15 cellular contexts compared by ENCODE assay signal in the genomic region with DNA sequence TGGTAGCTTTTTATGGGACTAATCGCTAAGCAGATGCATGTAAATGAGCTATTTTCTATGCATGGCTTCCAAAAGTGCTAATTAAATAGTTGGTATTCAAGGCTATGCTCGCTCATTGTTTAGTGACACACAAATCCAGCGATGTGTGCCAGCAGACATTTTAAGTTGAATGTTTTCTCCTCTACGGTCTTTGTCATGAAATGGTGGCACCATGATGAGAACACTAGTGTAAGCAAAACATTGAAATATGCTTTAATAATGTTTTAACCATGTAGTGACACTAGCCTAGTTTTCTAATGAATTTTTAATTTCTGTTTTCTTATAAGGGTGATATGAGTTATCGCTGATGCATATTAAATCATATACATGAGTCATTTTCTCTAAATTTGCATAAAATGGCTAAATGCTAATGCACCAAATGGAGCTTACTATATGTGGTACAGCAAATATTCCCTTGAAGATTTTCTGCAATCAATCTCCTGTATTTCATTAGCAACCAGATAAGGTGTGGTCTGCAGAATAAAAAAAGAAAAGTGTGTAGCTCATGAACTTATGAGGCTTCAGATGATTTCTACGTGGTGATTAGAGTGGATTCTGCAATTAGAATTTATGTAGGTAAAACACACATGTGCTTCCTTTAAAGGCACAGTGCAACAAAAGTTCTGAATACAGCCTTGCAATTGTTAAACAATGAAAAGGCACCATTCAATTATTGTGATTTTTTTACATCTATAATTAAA.
DNase-seq lines count a peak whose midpoint lies in the region; ATAC-seq, FAIRE-seq and TF ChIP-seq lines count a peak whose summit lies in the region.
"Had no signal": no experiment of that assay in that cellular context is flagged by ENCODE, and none has a peak within 500 bp of the region (broad histone marks: within the 10 kb centered on the region; RNA-seq: fewer than 3 reads in every experiment).

No MANE protein-coding gene starts in this region.

- H3K27me3 ChIP-seq in astrocyte (ENCODE audit: insufficient read depth, low read length), result no peaks in the 10 kb centered on the region
- peaks cover 60% of the 10 kb centered on the region for H3K27me3 ChIP-seq in endodermal cell (ENCODE audit: control insufficient read depth, insufficient read depth, low read length, poor library complexity, severe bottlenecking)
- peaks cover 9% of the 10 kb centered on the region for H3K27me3 ChIP-seq in vagina

- H3K4me1 ChIP-seq in astrocyte (ENCODE audit: insufficient read depth, low read length) (peaks cover 15% of the 10 kb centered on the region), endodermal cell (ENCODE audit: control insufficient read depth, insufficient read depth, low read length) (peaks cover 2% of the 10 kb centered on the region), vagina (peaks cover 10% of the 10 kb centered on the region)
- H3K4me1 ChIP-seq: A549 had no signal

- H3K27ac ChIP-seq in astrocyte (ENCODE audit: low read depth, low read length), result no peak overlapping the region
- H3K27ac ChIP-seq in endodermal cell (ENCODE audit: low read depth, low read length), result peak overlapping the region; percentile 12
- H3K27ac ChIP-seq in vagina, result no peak overlapping the region
- H3K27ac ChIP-seq: A549, HL-60 had no signal

- peak overlapping the region; percentile 64 for H3K4me2 ChIP-seq in astrocyte (ENCODE audit: low read length)
- H3K4me2 ChIP-seq: A549 had no signal

- no peaks in the 10 kb centered on the region for H3K4me1 Mint-ChIP-seq in astrocyte (ENCODE audit: low read depth, unreplicated experiment)
- H3K4me1 Mint-ChIP-seq in endodermal cell, result peaks cover 10% of the 10 kb centered on the region

- FAIRE-seq in astrocyte (lab: Jason Lieb, UNC), result no peak
- FAIRE-seq: A549, H54, HTR-8/SVneo had no signal

- peak overlapping the region; percentile 26 for H2AFZ ChIP-seq in astrocyte (ENCODE audit: low read depth, low read length)

- no peaks in the 10 kb centered on the region for H3K9me3 Mint-ChIP-seq in astrocyte (ENCODE audit: unreplicated experiment)
- H3K9me3 Mint-ChIP-seq in endodermal cell, result no peaks in the 10 kb centered on the region

- H3K79me2 ChIP-seq in astrocyte (ENCODE audit: insufficient read depth, low read length), result peaks cover 7% of the 10 kb centered on the region

- TF ChIP-seq POLR2A in vagina (IDR thresholded peaks at IDR 0.05), result no peak

- H3K4me3 ChIP-seq in astrocyte (ENCODE audit: insufficient read depth, low read depth, low read length) (peak overlapping the region; percentile 20), endodermal cell (ENCODE audit: low read length) (no peak overlapping the region), vagina (no peak overlapping the region)
- H3K4me3 ChIP-seq: A549 had no signal

- H3K36me3 Mint-ChIP-seq in astrocyte (ENCODE audit: low read depth, unreplicated experiment), result no peaks in the 10 kb centered on the region
- H3K36me3 Mint-ChIP-seq in endodermal cell (ENCODE audit: low read depth), result no peaks in the 10 kb centered on the region

- 59 to 84% methylated on average over 4 to 5 of the region's 6 CpGs for WGBS in endodermal cell (ENCODE audit: insufficient coverage in 1 of 2, insufficient read length in 1 of 2), 2 experiments

- no peaks in the 10 kb centered on the region for H3K27me3 Mint-ChIP-seq in astrocyte (ENCODE audit: low read depth, unreplicated experiment)
- H3K27me3 Mint-ChIP-seq in endodermal cell (ENCODE audit: insufficient read depth), result peaks cover 51% of the 10 kb centered on the region

- peak; percentile 79 for DNase-seq in DMS 273 treated with DMSO at 0.1 percent for 48 hours (lab: John Stamatoyannopoulos, UW)
- DNase-seq in astrocyte (ENCODE audit: low read depth), result peak; percentile 45
- no peak for DNase-seq in endodermal cell
- peak; percentile 83 for DNase-seq in putamen (ENCODE audit: low spot score)
- no peak for DNase-seq in T1000 (lab: John Stamatoyannopoulos, UW)
- no peak for DNase-seq in vagina (ENCODE audit: extremely low spot score in 2 of 2)
- DNase-seq: NCI-H1930, NCI-H2171, NCI-H82 had no signal

- H3K27ac Mint-ChIP-seq in astrocyte (ENCODE audit: unreplicated experiment), result no peak overlapping the region
- no peak overlapping the region for H3K27ac Mint-ChIP-seq in endodermal cell

- no peak for ATAC-seq in GM21529 (IDR thresholded peaks at IDR 0.05; ENCODE audit: unreplicated experiment)
- ATAC-seq: A549, Panc1 had no signal

- TF ChIP-seq CTCF in astrocyte (IDR thresholded peaks at IDR 0.05; ENCODE audit: insufficient read depth, low read depth, low read length) (no peak), endodermal cell (conservative IDR thresholded peaks at IDR 0.05) (no peak), vagina (IDR thresholded peaks at IDR 0.05) (no peak)

- no peak overlapping the region for H3K9ac ChIP-seq in astrocyte (ENCODE audit: low read length)
- H3K9ac ChIP-seq in endodermal cell (ENCODE audit: extremely low read depth, low read length, poor library complexity, severe bottlenecking), result no peak overlapping the region

- H3K4me3 Mint-ChIP-seq in astrocyte (ENCODE audit: unreplicated experiment), result no peak overlapping the region
- H3K4me3 Mint-ChIP-seq in endodermal cell, result no peak overlapping the region

- H4K20me1 ChIP-seq in astrocyte (ENCODE audit: insufficient read depth, low read length), result no peaks in the 10 kb centered on the region

- H3K36me3 ChIP-seq in astrocyte (ENCODE audit: insufficient read depth, low read length), result no peaks in the 10 kb centered on the region
- no peaks in the 10 kb centered on the region for H3K36me3 ChIP-seq in endodermal cell (ENCODE audit: control insufficient read depth, insufficient read depth, low read length)
- H3K36me3 ChIP-seq in vagina, result no peaks in the 10 kb centered on the region

- intact Hi-C loops in vagina (cut with DNase I), result no loop called here

- H3K9me3 ChIP-seq in astrocyte (ENCODE audit: insufficient read depth, low read depth, low read length), result no peaks in the 10 kb centered on the region
- H3K9me3 ChIP-seq in endodermal cell (ENCODE audit: control insufficient read depth, low read length), result no peaks in the 10 kb centered on the region
- no peaks in the 10 kb centered on the region for H3K9me3 ChIP-seq in vagina
- H3K9me3 ChIP-seq: A549 had no signal

Comparison
In these comparisons a context has a peak if more than half of its experiments do, and no peak if none do; other contexts are left out.
1. DNase-seq: peak in DMS 273 treated with DMSO at 0.1 percent for 48 hours (single experiment), astrocyte (single experiment) and putamen (single experiment); none in endodermal cell (single experiment), T1000 (single experiment) and vagina (0 of 2).